In the genomic region with DNA sequence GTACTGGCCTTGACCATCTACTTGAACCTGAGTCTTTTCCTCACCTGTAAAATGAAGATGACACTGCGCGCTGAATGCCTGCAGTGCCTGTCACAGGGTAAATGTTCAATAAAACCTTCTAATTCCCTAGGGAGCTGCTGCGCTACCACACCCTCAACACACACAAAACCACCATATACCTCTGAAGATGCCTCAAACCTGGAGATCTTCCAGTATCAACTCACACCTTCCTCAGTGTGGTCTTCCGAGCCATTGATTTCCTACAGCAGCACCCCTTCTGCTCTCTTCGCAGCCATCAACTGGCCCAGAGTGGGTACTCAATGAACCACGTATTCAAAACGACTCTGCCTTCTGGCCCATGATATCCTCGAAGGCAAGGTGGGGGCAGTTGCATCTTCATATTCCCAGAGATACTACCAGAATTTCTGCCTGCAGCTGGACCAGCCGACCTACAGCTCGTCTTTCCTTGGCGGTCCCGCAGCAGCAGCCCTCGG, we compare ENCODE assay signal across 8 cellular contexts. TPM values are rescaled to one million over a fixed set of nuclear protein-coding genes. Genes with fewer than 3 reads are reported as not detected.
DNase-seq lines count a peak whose midpoint lies in the region; ATAC-seq, FAIRE-seq and TF ChIP-seq lines count a peak whose summit lies in the region.

No MANE protein-coding gene starts in this region.

- TF ChIP-seq POLR2A in GM12878 (IDR thresholded peaks at IDR 0.05; ENCODE audit: low read depth, low read length) = no peak
- no peak for TF ChIP-seq POLR2A in vagina (IDR thresholded peaks at IDR 0.05)

- H3K4me3 ChIP-seq in DND-41 (ENCODE audit: low read depth in 1 of 2, low read length in 2 of 2) = peak overlapping the region; percentile 80 to 94
- H3K4me3 ChIP-seq in GM12878 = peak overlapping the region; percentile 98
- H3K4me3 ChIP-seq in lower lobe of right lung = peak overlapping the region; percentile 97
- H3K4me3 ChIP-seq in vagina = peak overlapping the region; percentile 64 to 78

- no peak for TF ChIP-seq RAD21 in GM12878 (IDR thresholded peaks at IDR 0.05; ENCODE audit: insufficient read depth, low read depth, low read length)

- ATAC-seq in DND-41 (ENCODE audit: insufficient read depth, low read depth) (0 out of 3 replicates have a peak, but pooled peaks have one; percentile 5), HG02981 (IDR thresholded peaks at IDR 0.05; ENCODE audit: unreplicated experiment) (peak; percentile 9), GM12878 (peak; percentile 11), lower lobe of right lung (peak in 1 of 2 donors; percentile 21), HG03571 (IDR thresholded peaks at IDR 0.05; ENCODE audit: unreplicated experiment) (no peak), HG03469 (IDR thresholded peaks at IDR 0.05; ENCODE audit: unreplicated experiment) (no peak)

- RAD21 ChIA-PET in GM12878 (lab: Charles Lee; ENCODE audit: unreplicated experiment) = interaction anchor here (0.5 to 2.1 kb wide), 4 partner anchors 34 to 54 kb away, joined by 3 to 6 read pairs (median 4); no protein-coding TSS in a partner anchor

- no peaks in the 10 kb centered on the region for H3K27me3 ChIP-seq in DND-41 (ENCODE audit: insufficient read depth, low read length, poor library complexity)
- no peaks in the 10 kb centered on the region for H3K27me3 ChIP-seq in GM12878 (replicated peaks in 1 of 2; ENCODE audit: control insufficient read depth in 2 of 2, insufficient read depth in 2 of 2, low read length in 1 of 2)
- no peaks in the 10 kb centered on the region for H3K27me3 ChIP-seq in lower lobe of right lung (ENCODE audit: low read depth)
- no peaks in the 10 kb centered on the region for H3K27me3 ChIP-seq in vagina

- TF ChIP-seq EP300 in GM12878 (IDR thresholded peaks at IDR 0.05; ENCODE audit: borderline replicate concordance in 1 of 2, control insufficient read depth in 1 of 2, low read depth in 2 of 2, low read length in 2 of 2) = no peak

- H4K20me1 ChIP-seq in DND-41 (ENCODE audit: insufficient read depth, low read length) = peaks cover 56% of the 10 kb centered on the region
- peaks cover 16% of the 10 kb centered on the region for H4K20me1 ChIP-seq in GM12878 (ENCODE audit: control insufficient read depth, insufficient read depth)

- H3K27ac ChIP-seq in DND-41 (ENCODE audit: low read length) (peak overlapping the region; percentile 92), GM12878 (ENCODE audit: control insufficient read depth, insufficient read depth) (peak overlapping the region; percentile 90), lower lobe of right lung (peak overlapping the region; percentile 98), vagina (peak overlapping the region; percentile 86)

- H3K9ac ChIP-seq in DND-41 (ENCODE audit: low read depth, low read length) (peak overlapping the region; percentile 91), GM12878 (ENCODE audit: control insufficient read depth, insufficient read depth, low read length) (peak overlapping the region; percentile 99)

- H3K4me2 ChIP-seq in DND-41 (ENCODE audit: insufficient read depth, low read length) = peak overlapping the region; percentile 82
- peak overlapping the region; percentile 98 for H3K4me2 ChIP-seq in GM12878 (ENCODE audit: control insufficient read depth, insufficient read depth)

- POLR2A ChIA-PET in GM12878 (lab: Charles Lee) = interaction anchor here (1.0 to 1.8 kb wide), 2 partner anchors 18 to 126 kb away, joined by 3 to 5 read pairs; no protein-coding TSS in a partner anchor

- peaks cover 56% of the 10 kb centered on the region for H3K79me2 ChIP-seq in DND-41 (ENCODE audit: insufficient read depth, low read length)
- H3K79me2 ChIP-seq in GM12878 (ENCODE audit: control insufficient read depth, insufficient read depth, low read length) = peaks cover 51% of the 10 kb centered on the region

- no TSS peak for BruUV-seq in GM12878 (replicated peaks; lab: Mats Ljungman, UMichigan)

- under 1% methylated on average over 13 of the region's 13 CpGs for WGBS in GM12878 (ENCODE audit: insufficient coverage, insufficient replicate concordance, low lambda C conversion rate, missing lambda C conversion rate)

- CTCF ChIA-PET in GM12878 (lab: Yijun Ruan, JAX) = interaction anchor here (0.6 to 4.4 kb wide), 18 partner anchors 8 to 705 kb away, joined by 3 to 27 read pairs (median 10); no protein-coding TSS in a partner anchor

- no peak for FAIRE-seq in GM12878 (lab: Jason Lieb, UNC)

- SMC1A ChIA-PET in GM12878 (lab: Charles Lee; ENCODE audit: uncharacterized antibody, unreplicated experiment) = interaction anchor here (1.0 to 2.4 kb wide), 5 partner anchors 8 to 611 kb away, joined by 3 to 12 read pairs (median 4); no protein-coding TSS in a partner anchor

- H2AFZ ChIP-seq in DND-41 (ENCODE audit: low read depth, low read length) (0 out of 2 replicates have a peak overlapping the region, but pooled peaks have one; percentile 93), GM12878 (ENCODE audit: control insufficient read depth, low read depth, low read length) (no peak overlapping the region)

- intact Hi-C loops in GM12878 (cut with micrococcal nuclease; ENCODE audit: unreplicated experiment) (loop anchor here (5.0 kb wide), 1 partner anchor 283 kb away; the partner anchor contains the start of gene MKRN2), lower lobe of right lung (cut with DNase I) (no loop called here), vagina (cut with DNase I) (no loop called here)

- H3K4me1 ChIP-seq in DND-41 (ENCODE audit: insufficient read depth, low read length) = peaks cover 43% of the 10 kb centered on the region
- H3K4me1 ChIP-seq in GM12878 (ENCODE audit: control insufficient read depth, insufficient read depth, low read length) = peaks cover 8% of the 10 kb centered on the region; the same call in 1 of the 2 replicates
- peaks cover 40% of the 10 kb centered on the region for H3K4me1 ChIP-seq in lower lobe of right lung
- H3K4me1 ChIP-seq in vagina = peaks cover 41% of the 10 kb centered on the region

- H3K9me3 ChIP-seq in DND-41 (ENCODE audit: insufficient read depth, low read length, severe bottlenecking) (no peaks in the 10 kb centered on the region), GM12878 (replicated peaks; ENCODE audit: control insufficient read depth, insufficient read depth, low read length) (no peaks in the 10 kb centered on the region), lower lobe of right lung (no peaks in the 10 kb centered on the region), vagina (no peaks in the 10 kb centered on the region)

- in situ Hi-C loops in GM12878 (cut with MboI) = no loop called here

- no peak for DNase-seq in DND-41
- DNase-seq in GM12878 (ENCODE audit: low read depth, low spot score) = no peak
- no peak for DNase-seq in lower lobe of right lung
- no peak for DNase-seq in vagina (ENCODE audit: extremely low spot score in 2 of 2)
- no peak for DNase-seq in kidney glomerular epithelial cell (lab: John Stamatoyannopoulos, UW)

- TF ChIP-seq CTCF in DND-41 (IDR thresholded peaks at IDR 0.05; ENCODE audit: borderline replicate concordance, extremely low read depth, low read length, poor library complexity, severe bottlenecking) = no peak
- no peak for TF ChIP-seq CTCF in GM12878 (IDR thresholded peaks at IDR 0.05 in 2 of 3, conservative IDR thresholded peaks at IDR 0.05 in 1 of 3; ENCODE audit: control insufficient read depth in 2 of 3, extremely low read depth in 1 of 3, insufficient read depth in 1 of 3, low read depth in 3 of 3, low read length in 3 of 3)
- TF ChIP-seq CTCF in lower lobe of right lung (IDR thresholded peaks at IDR 0.05) = no peak
- no peak for TF ChIP-seq CTCF in vagina (IDR thresholded peaks at IDR 0.05)

- H3K36me3 ChIP-seq in DND-41 (ENCODE audit: insufficient read depth, low read length) (peaks cover 57% of the 10 kb centered on the region), GM12878 (ENCODE audit: control insufficient read depth in 2 of 2, insufficient read depth in 2 of 2, low read length in 1 of 2) (peaks cover 23 to 40% of the 10 kb centered on the region in 2 experiments), lower lobe of right lung (peaks cover 44% of the 10 kb centered on the region), vagina (peaks cover 0 to 38% of the 10 kb centered on the region in 2 donors)

RNA-seq across cellular contexts. Expression of gene RPL32, which starts 0.7 kb away (rescaled TPM):
- 220 and 242 TPM in 2 replicates for total RNA-seq in GM12878 (2013; cell fraction: nucleolus; rRNA removed)
- total RNA-seq in GM12878 (2014; rRNA removed) (2,707 and 2,818 TPM in 2 replicates), GM12878 (2014; rRNA removed; fragmentation: Illumina TruSeq; extraction: Trizol) (3,926 and 3,952 TPM in 2 replicates), GM12878 (2021) (2,298 and 2,376 TPM in 2 replicates), lower lobe of right lung (1,243 TPM), vagina (2,085 TPM)
- 3,831 TPM for polyA plus RNA-seq in GM12878 (2011; ENCODE audit: low read depth)
- polyA plus RNA-seq in GM12878 (2011; rRNA removed) (3,443 and 3,447 TPM in 2 replicates), GM12878 (2014; fragmentation: Illumina TruSeq; extraction: Trizol) (5,147 and 5,597 TPM in 2 replicates), GM12878 (2014; fragmentation: Nextera tagmentation; extraction: Ambion mirVana) (1,000 to 10,000 TPM; 3,252 to 3,662 TPM), GM12878 (2014; rRNA removed) (4,075 and 4,194 TPM in 2 replicates), GM12878 (2016; fragmentation: Nextera tagmentation; extraction: Ambion mirVana) (1,000 to 10,000 TPM; 1,533 to 1,667 TPM)
- 2,094 and 3,074 TPM in 2 replicates for polyA plus RNA-seq in GM12878 (2011; cell fraction: cytosol; rRNA removed)
- polyA plus RNA-seq in GM12878 (2011; cell fraction: nucleus; rRNA removed) = 755 and 1,231 TPM in 2 replicates
- 5,378 and 5,555 TPM in 2 replicates for polyA plus RNA-seq in GM12878 (2012)
- 1,701 and 1,707 TPM in 2 replicates for polyA minus RNA-seq in GM12878 (2011; rRNA and poly(A)+ RNA removed)
- polyA minus RNA-seq in GM12878 (2011; cell fraction: cytosol; rRNA and poly(A)+ RNA removed) = 779 and 848 TPM in 2 replicates
- polyA minus RNA-seq in GM12878 (2011; cell fraction: nucleus; rRNA and poly(A)+ RNA removed) = 190 and 283 TPM in 2 replicates

RNA-seq across cellular contexts. Expression of gene CAND2, which starts 44.2 kb away (rescaled TPM):
- 0.46 and 1.2 TPM in 2 replicates for total RNA-seq in GM12878 (2013; cell fraction: nucleolus; rRNA removed)
- 0.73 and 0.82 TPM in 2 replicates for total RNA-seq in GM12878 (2014; rRNA removed)
- 0.36 and 0.37 TPM in 2 replicates for total RNA-seq in GM12878 (2014; rRNA removed; fragmentation: Illumina TruSeq; extraction: Trizol)
- total RNA-seq in GM12878 (2021) = 1.6 and 1.9 TPM in 2 replicates
- 0.14 TPM for polyA plus RNA-seq in GM12878 (2011; ENCODE audit: low read depth)
- 0.03 and 0.10 TPM in 2 replicates for polyA plus RNA-seq in GM12878 (2011; rRNA removed)
- polyA plus RNA-seq in GM12878 (2011; cell fraction: cytosol; rRNA removed) = 0.04 and 0.07 TPM in 2 replicates
- polyA plus RNA-seq in GM12878 (2011; cell fraction: nucleus; rRNA removed) = 0.15 and 0.41 TPM in 2 replicates
- 0.24 and 0.32 TPM in 2 replicates for polyA plus RNA-seq in GM12878 (2012)
- 0.06 and 0.40 TPM in 2 replicates for polyA plus RNA-seq in GM12878 (2014; fragmentation: Illumina TruSeq; extraction: Trizol)
- under 1 TPM; 0.03 to 0.11 TPM for polyA plus RNA-seq in GM12878 (2014; fragmentation: Nextera tagmentation; extraction: Ambion mirVana)
- 0.61 and 0.82 TPM in 2 replicates for polyA plus RNA-seq in GM12878 (2014; rRNA removed)
- 1 to 10 TPM in 1 of 2 experiments, under 1 TPM in 1; 0.64 to 1.0 TPM for polyA plus RNA-seq in GM12878 (2016; fragmentation: Nextera tagmentation; extraction: Ambion mirVana)
- 0.10 TPM in 1 of 2 replicates, not detected in the other for polyA minus RNA-seq in GM12878 (2011; rRNA and poly(A)+ RNA removed)
- polyA minus RNA-seq in GM12878 (2011; cell fraction: cytosol; rRNA and poly(A)+ RNA removed) = not detected in 2 replicates
- polyA minus RNA-seq in GM12878 (2011; cell fraction: nucleus; rRNA and poly(A)+ RNA removed) = not detected in 2 replicates
- 6.4 TPM for total RNA-seq in lower lobe of right lung
- total RNA-seq in vagina = 12.5 TPM

Comparison
In these comparisons a context has a peak if more than half of its experiments do, and no peak if none do; other contexts are left out.
1. ATAC-seq: peak in DND-41 (single experiment), HG02981 (single experiment) and GM12878 (single experiment); none in HG03571 (single experiment) and HG03469 (single experiment).
2. Peak in every context shown above with its lines, with median percentiles within 50 percentile points of each other: H3K27ac ChIP-seq and H3K4me3 ChIP-seq.